23 cellular contexts compared by ENCODE assay signal in genomic region chr3:162845918-162846317, GRCh38.
"Had no signal": no experiment of that assay in that cellular context is flagged by ENCODE, and none has a peak within 500 bp of the region (broad histone marks: within the 10 kb centered on the region; RNA-seq: fewer than 3 reads in every experiment).

No MANE protein-coding gene starts in this region.

- H3K4me1 ChIP-seq: left ventricle myocardium inferior, right atrium auricular region, right lobe of liver, suprapubic skin, tibial artery, upper lobe of right lung had no signal

- H3K4me3 ChIP-seq: left ventricle myocardium inferior, lung, ovary, right atrium auricular region, right lobe of liver, smooth muscle cell, suprapubic skin, thoracic aorta, tibial artery, upper lobe of right lung had no signal

- DNase-seq: hypothalamus; immature natural killer cell; kidney; left ventricle myocardium inferior; mesendoderm; naive thymus-derived CD4-positive, alpha-beta T cell; ovary; right lobe of liver; stimulated activated CD4-positive, alpha-beta T cell treated with anti-CD3 and anti-CD28 coated beads, Interleukin-1b, Interleukin-23, amount 100 ng/mL, for 48 hours; stimulated activated CD4-positive, alpha-beta T cell treated with anti-CD3 and anti-CD28 coated beads, Interleukin-4, amount 100 ng/mL, for 1 hour; stimulated activated naive CD4-positive, alpha-beta T cell; tibial artery; trophoblast cell; upper lobe of right lung had no signal

- H3K27me3 ChIP-seq: ovary, right atrium auricular region, right lobe of liver, suprapubic skin, tibial artery, upper lobe of right lung had no signal

- H3K36me3 ChIP-seq: left ventricle myocardium inferior, ovary, right atrium auricular region, right lobe of liver, suprapubic skin, thoracic aorta, tibial artery, upper lobe of right lung had no signal

- H3K9me3 ChIP-seq: left ventricle myocardium inferior, ovary, right atrium auricular region, right lobe of liver, suprapubic skin, thoracic aorta, tibial artery, upper lobe of right lung had no signal

- H3K27ac ChIP-seq: left ventricle myocardium inferior, ovary, right atrium auricular region, right lobe of liver, suprapubic skin, thoracic aorta, tibial artery, upper lobe of right lung had no signal

- H3K4me2 ChIP-seq: smooth muscle cell had no signal

- FAIRE-seq: islet of Langerhans, kidney, urothelium cell line had no signal

- ATAC-seq: naive thymus-derived CD4-positive, alpha-beta T cell; natural killer cell treated with Interleukin-12 subunit alpha and Interleukin-12 subunit beta and Interleukin-15 and Interleukin-18, amount 100 ng/mL, for 72 hours; right lobe of liver; stimulated activated effector memory CD8-positive, alpha-beta T cell treated with anti-CD3 and anti-CD28 coated beads, Interleukin-12 subunit alpha, Interleukin-12 subunit beta, amount 100 ng/mL, for 72 hours; upper lobe of right lung had no signal
